13 cellular contexts compared by ENCODE assay signal in the genomic region with DNA sequence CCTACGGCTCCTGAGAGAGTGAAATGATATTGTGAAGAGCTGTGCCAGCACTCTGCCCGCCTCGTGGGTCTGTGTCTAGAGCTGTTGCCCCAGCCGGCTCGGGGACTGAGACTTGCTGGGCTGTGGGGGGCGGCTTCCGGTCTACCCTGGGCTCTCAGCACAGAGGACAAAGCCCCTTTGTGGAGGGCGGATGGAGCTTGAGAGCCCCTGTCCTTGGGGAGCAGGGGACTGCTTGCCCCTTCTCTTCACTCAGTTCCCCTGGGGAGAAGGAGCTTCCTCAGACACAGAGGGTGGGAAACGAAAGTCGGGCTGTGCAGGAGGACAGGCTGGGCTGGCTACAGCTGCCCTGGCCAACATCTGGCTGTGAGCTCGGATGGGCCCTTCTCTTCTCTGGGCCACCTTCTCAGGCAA. TPM values are rescaled to one million over a fixed set of nuclear protein-coding genes. Genes with fewer than 3 reads are reported as not detected.
DNase-seq lines count a peak whose midpoint lies in the region; ATAC-seq, FAIRE-seq and TF ChIP-seq lines count a peak whose summit lies in the region.
"Had no signal": no experiment of that assay in that cellular context is flagged by ENCODE, and none has a peak within 500 bp of the region (broad histone marks: within the 10 kb centered on the region; RNA-seq: fewer than 3 reads in every experiment).

No MANE protein-coding gene starts in this region.

- FAIRE-seq in A549 (lab: Jason Lieb, UNC), result no peak

- DNase-seq in A549 (ENCODE audit: low read depth in 1 of 2, low spot score in 1 of 2) (no peak), Peyer's patch (peak in 2 of 3 donors; percentile 41), esophagus muscularis mucosa (ENCODE audit: extremely low spot score) (no peak), osteocyte (ENCODE audit: extremely low spot score, unreplicated experiment) (no peak), PC-3 (no peak), NCI-H748 (lab: John Stamatoyannopoulos, UW; ENCODE audit: unreplicated experiment) (no peak), GOT3 (lab: John Stamatoyannopoulos, UW) (no peak)
- DNase-seq: amniotic stem cell, DMS79, foreskin keratinocyte had no signal

- no peak overlapping the region for H3K4me3 Mint-ChIP-seq in osteocyte (ENCODE audit: unreplicated experiment)
- H3K4me3 Mint-ChIP-seq: nephron had no signal

- no peaks in the 10 kb centered on the region for H3K27me3 Mint-ChIP-seq in osteocyte (ENCODE audit: unreplicated experiment)

- H3K4me1 ChIP-seq in A549 (peaks cover 79% of the 10 kb centered on the region), Peyer's patch (peaks cover 0 to 54% (median 0%) of the 10 kb centered on the region in 4 donors), esophagus muscularis mucosa (peaks cover 11 to 81% (median 59%) of the 10 kb centered on the region in 4 donors), PC-3 (ENCODE audit: insufficient read depth, low read length) (peaks cover 36% of the 10 kb centered on the region)

- H3K36me3 ChIP-seq in Peyer's patch (peaks cover 0 to 10% (median 0%) of the 10 kb centered on the region in 3 donors), esophagus muscularis mucosa (peaks cover 0 to 23% (median 8%) of the 10 kb centered on the region in 4 donors), PC-3 (ENCODE audit: low read depth, low read length) (peaks cover 6% of the 10 kb centered on the region; the same call in 1 of the 2 replicates)

- H3K27ac ChIP-seq in A549 (peak overlapping the region; percentile 69 to 85; a peak in 5 of 6 replicates), Peyer's patch (peak overlapping the region in 2 of 4 donors; percentile 25 to 35), esophagus muscularis mucosa (replicated peaks in 1 of 4) (peak overlapping the region; percentile 42 to 65 (median 50)), PC-3 (ENCODE audit: low read length) (no peak overlapping the region)
- H3K27ac ChIP-seq: foreskin keratinocyte had no signal

- intact Hi-C loops in esophagus muscularis mucosa (cut with DNase I), result no loop called here
- intact Hi-C loops in PC-3 (cut with micrococcal nuclease), result no loop called here

- no peak; a peak in 1 of 6 replicates for ATAC-seq in A549
- no peak for ATAC-seq in PC-3
- ATAC-seq in HG02642 (IDR thresholded peaks at IDR 0.05; ENCODE audit: poor library complexity, unreplicated experiment), result no peak
- ATAC-seq: activated CD4-positive, CD25-positive, alpha-beta regulatory T cell treated with anti-CD3 and anti-CD28 coated beads, Interleukin-2, amount 50 U/mL, for 24 hours; foreskin keratinocyte had no signal

- H3K4me3 ChIP-seq in A549, result no peak overlapping the region
- no peak overlapping the region for H3K4me3 ChIP-seq in Peyer's patch
- H3K4me3 ChIP-seq in esophagus muscularis mucosa, result no peak overlapping the region
- H3K4me3 ChIP-seq in PC-3 (ENCODE audit: low read length), result no peak overlapping the region

- peaks cover 31% of the 10 kb centered on the region for H3K4me1 Mint-ChIP-seq in osteocyte (ENCODE audit: unreplicated experiment)

- no peaks in the 10 kb centered on the region for H3K9me2 ChIP-seq in PC-3 (replicated peaks; ENCODE audit: low read length)

- H3K9me3 ChIP-seq in A549, result no peaks in the 10 kb centered on the region
- H3K9me3 ChIP-seq in Peyer's patch, result no peaks in the 10 kb centered on the region
- H3K9me3 ChIP-seq in esophagus muscularis mucosa, result no peaks in the 10 kb centered on the region
- no peaks in the 10 kb centered on the region for H3K9me3 ChIP-seq in PC-3 (ENCODE audit: low read length)

- H3K36me3 Mint-ChIP-seq in osteocyte (ENCODE audit: unreplicated experiment), result peaks cover 5% of the 10 kb centered on the region

- H3F3A ChIP-seq in PC-3 (ENCODE audit: low read length, unreplicated experiment), result no peaks in the 10 kb centered on the region

- peaks cover 98% of the 10 kb centered on the region for H3K79me2 ChIP-seq in PC-3 (ENCODE audit: low read length)

- TF ChIP-seq RAD21 in A549 (conservative IDR thresholded peaks at IDR 0.05 in 1 of 2, IDR thresholded peaks at IDR 0.05 in 1 of 2), result no peak

- 88% methylated on average over 8 of the region's 11 CpGs for WGBS in A549 (ENCODE audit: missing lambda C conversion rate)
- WGBS in esophagus muscularis mucosa, result 70% methylated on average over 10 of the region's 11 CpGs

- H3K27ac Mint-ChIP-seq in osteocyte (ENCODE audit: unreplicated experiment), result peak overlapping the region; percentile 64

- POLR2A ChIA-PET in A549 (lab: Yijun Ruan, JAX), result no interaction called here
- POLR2A ChIA-PET in PC-3 (lab: Charles Lee; ENCODE audit: unreplicated experiment), result no interaction called here

- H3K4me2 ChIP-seq in A549, result peak overlapping the region; percentile 58; the same call in 2 of the 3 replicates
- H3K4me2 ChIP-seq in PC-3 (ENCODE audit: low read length), result no peak overlapping the region

- BruUV-seq in PC-3 (replicated peaks; lab: Mats Ljungman, UMichigan), result no TSS peak

- H4K20me1 ChIP-seq in PC-3 (ENCODE audit: low read length), result peaks cover 26% of the 10 kb centered on the region

- no peak overlapping the region for H3K9ac ChIP-seq in PC-3 (ENCODE audit: low read length)

- no peak for TF ChIP-seq POLR2A in A549 (IDR thresholded peaks at IDR 0.05; ENCODE audit: low read length)
- no peak for TF ChIP-seq POLR2A in Peyer's patch (IDR thresholded peaks at IDR 0.05)
- no peak for TF ChIP-seq POLR2A in esophagus muscularis mucosa (IDR thresholded peaks at IDR 0.05; ENCODE audit: low read depth)

- CTCF ChIA-PET in A549 (lab: Yijun Ruan, JAX), result interaction anchor here (0.7 to 3.0 kb wide), 8 partner anchors 9 to 87 kb away, joined by 3 to 19 read pairs (median 4); no protein-coding TSS in a partner anchor
- CTCF ChIA-PET in PC-3 (lab: Charles Lee), result no interaction called here

- H3K27me3 ChIP-seq in Peyer's patch, result no peaks in the 10 kb centered on the region
- H3K27me3 ChIP-seq in esophagus muscularis mucosa, result no peaks in the 10 kb centered on the region
- no peaks in the 10 kb centered on the region for H3K27me3 ChIP-seq in PC-3 (ENCODE audit: low read length)
- H3K27me3 ChIP-seq: foreskin keratinocyte had no signal

- H2AFZ ChIP-seq in PC-3 (ENCODE audit: low read length), result no peak overlapping the region

- H3K9me3 Mint-ChIP-seq in osteocyte (ENCODE audit: unreplicated experiment), result no peaks in the 10 kb centered on the region
- H3K9me3 Mint-ChIP-seq: nephron had no signal

- TF ChIP-seq CTCF in A549 (IDR thresholded peaks at IDR 0.05) (no peak), Peyer's patch (IDR thresholded peaks at IDR 0.05) (no peak), esophagus muscularis mucosa (IDR thresholded peaks at IDR 0.05) (no peak), osteocyte (IDR thresholded peaks at IDR 0.05) (no peak), PC-3 (conservative IDR thresholded peaks at IDR 0.05; ENCODE audit: low read depth, low read length) (no peak)

- TF ChIP-seq EP300 in A549 (IDR thresholded peaks at IDR 0.05) (no peak), esophagus muscularis mucosa (IDR thresholded peaks at IDR 0.05) (no peak)

TF ChIP-seq in A549, 52 proteins besides CTCF, POLR2A, EP300 and RAD21 (continues in another document):
- no peak for TF ChIP-seq HOXB5 (CRISPR knock-in tag; IDR thresholded peaks at IDR 0.05)
- TF ChIP-seq, protein P1, sequence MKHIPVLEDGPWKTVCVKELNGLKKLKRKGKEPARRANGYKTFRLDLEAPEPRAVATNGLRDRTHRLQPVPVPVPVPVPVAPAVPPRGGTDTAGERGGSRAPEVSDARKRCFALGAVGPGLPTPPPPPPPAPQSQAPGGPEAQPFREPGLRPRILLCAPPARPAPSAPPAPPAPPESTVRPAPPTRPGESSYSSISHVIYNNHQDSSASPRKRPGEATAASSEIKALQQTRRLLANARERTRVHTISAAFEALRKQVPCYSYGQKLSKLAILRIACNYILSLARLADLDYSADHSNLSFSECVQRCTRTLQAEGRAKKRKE (CRISPR knock-in tag; IDR thresholded peaks at IDR 0.05; ENCODE audit: low read depth), result no peak
- TF ChIP-seq PBX3 (IDR thresholded peaks at IDR 0.05), result no peak
- TF ChIP-seq ZNF302 (CRISPR knock-in tag; IDR thresholded peaks at IDR 0.05), result no peak
- no peak for TF ChIP-seq RFX5 (IDR thresholded peaks at IDR 0.05)
- TF ChIP-seq CEBPB (IDR thresholded peaks at IDR 0.05), result no peak
- no peak for TF ChIP-seq MAZ (IDR thresholded peaks at IDR 0.05; ENCODE audit: borderline replicate concordance, low read depth, low read length)
- TF ChIP-seq, protein P2, sequence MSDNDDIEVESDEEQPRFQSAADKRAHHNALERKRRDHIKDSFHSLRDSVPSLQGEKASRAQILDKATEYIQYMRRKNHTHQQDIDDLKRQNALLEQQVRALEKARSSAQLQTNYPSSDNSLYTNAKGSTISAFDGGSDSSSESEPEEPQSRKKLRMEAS (IDR thresholded peaks at IDR 0.05), result no peak
- no peak for TF ChIP-seq TP53 (CRISPR knock-in tag; IDR thresholded peaks at IDR 0.05)
- TF ChIP-seq, protein P3, sequence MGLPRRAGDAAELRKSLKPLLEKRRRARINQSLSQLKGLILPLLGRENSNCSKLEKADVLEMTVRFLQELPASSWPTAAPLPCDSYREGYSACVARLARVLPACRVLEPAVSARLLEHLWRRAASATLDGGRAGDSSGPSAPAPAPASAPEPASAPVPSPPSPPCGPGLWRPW (IDR thresholded peaks at IDR 0.05), result no peak
- TF ChIP-seq ESRRA (IDR thresholded peaks at IDR 0.05; ENCODE audit: borderline replicate concordance, low read length), result no peak

RNA-seq across cellular contexts. Expression of gene SRC, which starts 11.0 kb away (rescaled TPM):
- polyA plus RNA-seq in A549 (2011; rRNA removed), result 154 and 212 TPM in 2 replicates
- 122 and 170 TPM in 2 replicates for polyA plus RNA-seq in A549 (2012; cell fraction: cytosol; rRNA removed)
- 500 and 511 TPM in 2 replicates for polyA plus RNA-seq in A549 (2012; cell fraction: nucleus; rRNA removed)
- 133 to 139 TPM (median 134 TPM) in 3 replicates for polyA plus RNA-seq in A549 (2017; fragmentation: RNase III; extraction: RNeasy Plus Mini Kit Qiagen cat#74134 plus additional on column Dnase treatment)
- 278 and 313 TPM in 2 replicates for polyA minus RNA-seq in A549 (2011; rRNA and poly(A)+ RNA removed)
- total RNA-seq in Peyer's patch, result 100 to 1,000 TPM in 3 of 4 donors, 10 to 100 TPM in 1; 85.8 to 187 (median 146) TPM
- 10 to 100 TPM; 27.5 to 52.2 (median 42.3) TPM for total RNA-seq in esophagus muscularis mucosa
- 30.1 and 32.5 TPM in 2 replicates for total RNA-seq in osteocyte
- 55.6 and 82.1 TPM in 2 replicates for total RNA-seq in PC-3 (2014; rRNA removed)

Comparison
In these comparisons a context has a peak if more than half of its experiments do, and no peak if none do; other contexts are left out.
1. DNase-seq: peak in Peyer's patch (2 of 3); none in A549 (0 of 2), esophagus muscularis mucosa (single experiment), osteocyte (single experiment), PC-3 (single experiment), NCI-H748 (single experiment) and GOT3 (single experiment).